ENCODE assay signal across 8 cellular contexts in the genomic region with DNA sequence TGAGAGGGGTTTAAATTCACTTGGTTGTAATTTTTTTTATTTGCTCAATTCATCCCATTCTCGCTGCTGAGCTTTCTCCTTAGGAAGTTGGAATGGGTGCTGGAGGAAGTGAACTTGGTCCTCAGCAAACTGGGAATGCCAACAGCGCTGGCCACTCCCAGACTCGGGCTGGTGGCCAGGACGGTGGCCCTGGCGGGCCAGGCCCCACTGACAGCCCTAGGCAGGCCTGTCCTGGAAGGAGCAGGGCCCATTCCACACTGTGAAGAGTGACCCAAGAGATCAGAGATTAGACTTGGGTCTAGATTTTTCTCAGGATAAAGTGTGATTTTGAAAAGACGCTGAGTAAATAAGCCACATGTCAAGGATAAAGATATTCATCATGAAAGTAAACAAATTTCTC.
DNase-seq lines count a peak whose midpoint lies in the region; ATAC-seq and TF ChIP-seq lines count a peak whose summit lies in the region.

No MANE protein-coding gene starts in this region.

- H3K27me3 ChIP-seq in colonic mucosa: no peaks in the 10 kb centered on the region
- H3K27me3 ChIP-seq in upper lobe of left lung: no peaks in the 10 kb centered on the region

- H3K4me3 Mint-ChIP-seq in activated T-cell treated with anti-CD3 and anti-CD28 coated beads, Interleukin-2, amount 50 U/mL, for 24 hours: no peak overlapping the region
- no peak overlapping the region for H3K4me3 Mint-ChIP-seq in activated T-cell treated with anti-CD3 and anti-CD28 coated beads, Interleukin-2, amount 50 U/mL, for 4 hours

- peak overlapping the region; percentile 95 for H3K27ac Mint-ChIP-seq in activated T-cell treated with anti-CD3 and anti-CD28 coated beads, Interleukin-2, amount 50 U/mL, for 24 hours

- H3K27me3 Mint-ChIP-seq in activated T-cell treated with anti-CD3 and anti-CD28 coated beads, Interleukin-2, amount 50 U/mL, for 24 hours: peaks cover 23% of the 10 kb centered on the region
- H3K27me3 Mint-ChIP-seq in activated T-cell treated with anti-CD3 and anti-CD28 coated beads, Interleukin-2, amount 50 U/mL, for 4 hours (ENCODE audit: low read depth): no peaks in the 10 kb centered on the region

- ATAC-seq in activated T-cell treated with anti-CD3 and anti-CD28 coated beads, Interleukin-2, amount 50 U/mL, for 4 hours: no peak
- ATAC-seq in upper lobe of left lung (ENCODE audit: low FRiP score in 2 of 2) (peak; percentile 25 to 65), GM21381 (IDR thresholded peaks at IDR 0.05; ENCODE audit: unreplicated experiment) (no peak), GM21737 (IDR thresholded peaks at IDR 0.05; ENCODE audit: unreplicated experiment) (no peak)

- TF ChIP-seq CTCF in colonic mucosa (IDR thresholded peaks at IDR 0.05) (no peak), upper lobe of left lung (IDR thresholded peaks at IDR 0.05) (no peak)

- peak overlapping the region; percentile 92 for H3K27ac ChIP-seq in colonic mucosa
- H3K27ac ChIP-seq in upper lobe of left lung: peak overlapping the region; percentile 80 to 93 (median 90)

- no peak for TF ChIP-seq EP300 in upper lobe of left lung (IDR thresholded peaks at IDR 0.05)

- H3K4me1 ChIP-seq in colonic mucosa (peaks cover 44% of the 10 kb centered on the region), upper lobe of left lung (peaks cover 54 to 71% (median 61%) of the 10 kb centered on the region in 4 donors)

- 27 to 31% methylated on average over 6 of the region's 6 CpGs for WGBS in upper lobe of left lung, 2 donors

- TF ChIP-seq POLR2A in upper lobe of left lung (IDR thresholded peaks at IDR 0.05): no peak

- intact Hi-C loops in colonic mucosa (cut with DNase I): no loop called here

- no peaks in the 10 kb centered on the region for H3K9me3 Mint-ChIP-seq in activated T-cell treated with anti-CD3 and anti-CD28 coated beads, Interleukin-2, amount 50 U/mL, for 24 hours
- no peaks in the 10 kb centered on the region for H3K9me3 Mint-ChIP-seq in activated T-cell treated with anti-CD3 and anti-CD28 coated beads, Interleukin-2, amount 50 U/mL, for 4 hours

- peaks cover 7% of the 10 kb centered on the region for H3K36me3 Mint-ChIP-seq in activated T-cell treated with anti-CD3 and anti-CD28 coated beads, Interleukin-2, amount 50 U/mL, for 24 hours (ENCODE audit: low read depth)
- peaks cover 8% of the 10 kb centered on the region for H3K36me3 Mint-ChIP-seq in activated T-cell treated with anti-CD3 and anti-CD28 coated beads, Interleukin-2, amount 50 U/mL, for 4 hours (ENCODE audit: insufficient read depth)

- H3K9me3 ChIP-seq in colonic mucosa (no peaks in the 10 kb centered on the region), upper lobe of left lung (no peaks in the 10 kb centered on the region)

- H3K4me3 ChIP-seq in colonic mucosa: no peak overlapping the region
- peak overlapping the region in 1 of 4 donors; percentile 31 for H3K4me3 ChIP-seq in upper lobe of left lung

- DNase-seq in activated T-cell treated with anti-CD3 and anti-CD28 coated beads, Interleukin-2, amount 50 U/mL, for 24 hours: no peak
- no peak for DNase-seq in activated T-cell treated with anti-CD3 and anti-CD28 coated beads, Interleukin-2, amount 50 U/mL, for 4 hours
- DNase-seq in colonic mucosa (peak; percentile 83), mucosa of gallbladder (ENCODE audit: low spot score) (peak; percentile 70), upper lobe of left lung (peak; percentile 79 to 90)
- no peak for DNase-seq in stimulated activated CD4-positive, alpha-beta T cell treated with anti-CD3 and anti-CD28 coated beads, Interleukin-2, amount 100 ng/mL, for 24 hours

- H3K36me3 ChIP-seq in colonic mucosa (no peaks in the 10 kb centered on the region), upper lobe of left lung (no peaks in the 10 kb centered on the region)

- peaks cover 89% of the 10 kb centered on the region for H3K4me1 Mint-ChIP-seq in activated T-cell treated with anti-CD3 and anti-CD28 coated beads, Interleukin-2, amount 50 U/mL, for 24 hours (ENCODE audit: low read depth)
- H3K4me1 Mint-ChIP-seq in activated T-cell treated with anti-CD3 and anti-CD28 coated beads, Interleukin-2, amount 50 U/mL, for 4 hours (ENCODE audit: low read depth): peaks cover 87% of the 10 kb centered on the region

- H3K9ac ChIP-seq in colonic mucosa (ENCODE audit: low read depth in 2 of 2, low read length in 2 of 2): peak overlapping the region in 1 of 2 donors; percentile 72

Comparison
In these comparisons a context has a peak if more than half of its experiments do, and no peak if none do; other contexts are left out.
1. DNase-seq: peak in colonic mucosa (single experiment), mucosa of gallbladder (single experiment) and upper lobe of left lung (2 of 2); none in activated T-cell treated with anti-CD3 and anti-CD28 coated beads, Interleukin-2, amount 50 U/mL, for 24 hours (single experiment), activated T-cell treated with anti-CD3 and anti-CD28 coated beads, Interleukin-2, amount 50 U/mL, for 4 hours (single experiment) and stimulated activated CD4-positive, alpha-beta T cell treated with anti-CD3 and anti-CD28 coated beads, Interleukin-2, amount 100 ng/mL, for 24 hours (0 of 2).
2. ATAC-seq: peak in upper lobe of left lung (2 of 2); none in activated T-cell treated with anti-CD3 and anti-CD28 coated beads, Interleukin-2, amount 50 U/mL, for 4 hours (0 of 2), GM21381 (single experiment) and GM21737 (single experiment).